9 cellular contexts compared by ENCODE assay signal in genomic region chr1:42949312-42950145, GRCh38. TPM values are rescaled to one million over a fixed set of nuclear protein-coding genes. Genes with fewer than 3 reads are reported as not detected.
DNase-seq lines count a peak whose midpoint lies in the region; ATAC-seq and TF ChIP-seq lines count a peak whose summit lies in the region.
"Had no signal": no experiment of that assay in that cellular context is flagged by ENCODE, and none has a peak within 500 bp of the region (broad histone marks: within the 10 kb centered on the region; RNA-seq: fewer than 3 reads in every experiment).

No MANE protein-coding gene starts in this region.

- no peaks in the 10 kb centered on the region for H3K36me3 Mint-ChIP-seq in natural killer cell treated with Interleukin-12 subunit alpha and Interleukin-12 subunit beta and Interleukin-15 and Interleukin-18, amount 100 ng/mL, for 72 hours

- intact Hi-C loops in OCI-LY7 (cut with micrococcal nuclease; ENCODE audit: unreplicated experiment): loop anchor here (5.0 kb wide), 1 partner anchor 703 kb away; the partner anchor contains the start of gene KDM4A
- intact Hi-C loops in sigmoid colon (cut with DNase I): no loop called here

- DNase-seq in EH (ENCODE audit: low read depth) (peak; percentile 53), OCI-LY7 (ENCODE audit: low spot score) (peak; percentile 55), brain microvascular endothelial cell (no peak), HK-2 (ENCODE audit: unreplicated experiment) (no peak), NCI-H1092 (lab: John Stamatoyannopoulos, UW) (no peak), sigmoid colon (no peak)
- DNase-seq in natural killer cell treated with Interleukin-12 subunit alpha and Interleukin-12 subunit beta and Interleukin-15 and Interleukin-18, amount 100 ng/mL, for 72 hours (ENCODE audit: low spot score): no peak

- H3K27me3 ChIP-seq in brain microvascular endothelial cell (replicated peaks) (no peaks in the 10 kb centered on the region), sigmoid colon (no peaks in the 10 kb centered on the region)
- H3K27me3 ChIP-seq: tibial nerve had no signal

- H3K4me3 Mint-ChIP-seq in natural killer cell treated with Interleukin-12 subunit alpha and Interleukin-12 subunit beta and Interleukin-15 and Interleukin-18, amount 100 ng/mL, for 72 hours: peak overlapping the region; percentile 73

- peak overlapping the region; percentile 60 to 70 for H3K27ac Mint-ChIP-seq in natural killer cell treated with Interleukin-12 subunit alpha and Interleukin-12 subunit beta and Interleukin-15 and Interleukin-18, amount 100 ng/mL, for 72 hours

- TF ChIP-seq CTCF in OCI-LY7 (conservative IDR thresholded peaks at IDR 0.05; ENCODE audit: low read length): no peak
- no peak for TF ChIP-seq CTCF in brain microvascular endothelial cell (IDR thresholded peaks at IDR 0.05; ENCODE audit: low read depth, low read length, missing control alignments)
- no peak for TF ChIP-seq CTCF in sigmoid colon (IDR thresholded peaks at IDR 0.05)

- no peak for ATAC-seq in natural killer cell treated with Interleukin-12 subunit alpha and Interleukin-12 subunit beta and Interleukin-15 and Interleukin-18, amount 100 ng/mL, for 72 hours
- no peak for ATAC-seq in HG02852 (IDR thresholded peaks at IDR 0.05; ENCODE audit: unreplicated experiment)

- 56 to 61% methylated on average over 9 of the region's 9 CpGs for WGBS in sigmoid colon, 2 donors

- TF ChIP-seq POLR2A in sigmoid colon (IDR thresholded peaks at IDR 0.05): no peak

- H3K9me2 ChIP-seq in OCI-LY7 (ENCODE audit: insufficient read depth, low read length): no peaks in the 10 kb centered on the region

- no peaks in the 10 kb centered on the region for H3K27me3 Mint-ChIP-seq in natural killer cell treated with Interleukin-12 subunit alpha and Interleukin-12 subunit beta and Interleukin-15 and Interleukin-18, amount 100 ng/mL, for 72 hours

- no peaks in the 10 kb centered on the region for H3K9me3 Mint-ChIP-seq in natural killer cell treated with Interleukin-12 subunit alpha and Interleukin-12 subunit beta and Interleukin-15 and Interleukin-18, amount 100 ng/mL, for 72 hours

- peaks cover 99% of the 10 kb centered on the region for H3K4me1 ChIP-seq in OCI-LY7 (ENCODE audit: insufficient read depth, low read length, poor library complexity, severe bottlenecking)
- H3K4me1 ChIP-seq in sigmoid colon: peaks cover 0 to 42% (median 14%) of the 10 kb centered on the region in 4 donors

- H3K9me3 ChIP-seq in OCI-LY7 (ENCODE audit: low read length): no peaks in the 10 kb centered on the region
- H3K9me3 ChIP-seq in sigmoid colon: no peaks in the 10 kb centered on the region
- H3K9me3 ChIP-seq: tibial nerve had no signal

- H3K27ac ChIP-seq in OCI-LY7 (ENCODE audit: low read depth, low read length, poor library complexity, severe bottlenecking) (peak overlapping the region; percentile 55), brain microvascular endothelial cell (peak overlapping the region; percentile 58), sigmoid colon (no peak overlapping the region)

- peaks cover 21% of the 10 kb centered on the region for H4K20me1 ChIP-seq in OCI-LY7 (ENCODE audit: insufficient read depth, low read length)

- POLR2A ChIA-PET in OCI-LY7 (lab: Charles Lee): interaction anchor here (0.7 to 3.8 kb wide), 7 partner anchors 6 to 487 kb away, joined by 3 to 24 read pairs (median 4); partner anchors contain the start of gene CCDC30

- peak overlapping the region; percentile 42 for H3K4me3 ChIP-seq in OCI-LY7 (ENCODE audit: low read depth, low read length, poor library complexity, severe bottlenecking)
- no peak overlapping the region for H3K4me3 ChIP-seq in brain microvascular endothelial cell (ENCODE audit: low read depth, low read length)
- no peak overlapping the region for H3K4me3 ChIP-seq in sigmoid colon

- peaks cover 81% of the 10 kb centered on the region for H3K36me3 ChIP-seq in OCI-LY7 (ENCODE audit: insufficient read depth, low read length)
- H3K36me3 ChIP-seq in brain microvascular endothelial cell (replicated peaks): no peaks in the 10 kb centered on the region
- H3K36me3 ChIP-seq in sigmoid colon: no peaks in the 10 kb centered on the region

- H3K4me1 Mint-ChIP-seq in natural killer cell treated with Interleukin-12 subunit alpha and Interleukin-12 subunit beta and Interleukin-15 and Interleukin-18, amount 100 ng/mL, for 72 hours (ENCODE audit: low read depth in 2 of 2): peaks cover 66 to 70% of the 10 kb centered on the region in 2 donors

- TF ChIP-seq EP300 in sigmoid colon (IDR thresholded peaks at IDR 0.05): no peak

- CTCF ChIA-PET in OCI-LY7 (lab: Charles Lee; ENCODE audit: unreplicated experiment): no interaction called here

- H2AFZ ChIP-seq in OCI-LY7 (ENCODE audit: low read length): no peak overlapping the region

- in situ Hi-C loops in brain microvascular endothelial cell (cut with HindIII; ENCODE audit: low pct_ligation_motif_present, low sequenced_read_pairs): no loop called here

- peak overlapping the region; percentile 92 for H3K4me2 ChIP-seq in OCI-LY7 (ENCODE audit: low read length)

- no TSS peak for BruUV-seq in OCI-LY7 (replicated peaks; lab: Mats Ljungman, UMichigan)

- H3K79me2 ChIP-seq in OCI-LY7 (ENCODE audit: insufficient read depth, low read depth, low read length): peaks cover 100% of the 10 kb centered on the region

RNA-seq across cellular contexts. Expression of gene SLC2A1, which starts 9.1 kb away (rescaled TPM):
- 45.7 and 66.6 TPM in 2 replicates for total RNA-seq in OCI-LY7 (2014; rRNA removed; shearing (Covaris generic))
- 78.9 and 93.4 TPM in 2 replicates for total RNA-seq in OCI-LY7 (2022)
- 100 to 1,000 TPM; 105 to 131 TPM for total RNA-seq in natural killer cell treated with Interleukin-12 subunit alpha and Interleukin-12 subunit beta and Interleukin-15 and Interleukin-18, amount 100 ng/mL, for 72 hours
- total RNA-seq in sigmoid colon: 10 to 100 TPM in 3 of 4 donors, 1 to 10 TPM in 1; 7.7 to 33.5 (median 15.3) TPM
- 10 to 100 TPM in 1 of 3 donors, 1 to 10 TPM in 2; 4.2 to 44.9 (median 8.8) TPM for polyA plus RNA-seq in sigmoid colon

Comparison
In these comparisons a context has a peak if more than half of its experiments do, and no peak if none do; other contexts are left out.
1. DNase-seq: peak in EH (single experiment) and OCI-LY7 (single experiment); none in brain microvascular endothelial cell (single experiment), natural killer cell treated with Interleukin-12 subunit alpha and Interleukin-12 subunit beta and Interleukin-15 and Interleukin-18, amount 100 ng/mL, for 72 hours (single experiment), HK-2 (single experiment), NCI-H1092 (single experiment) and sigmoid colon (single experiment).
2. H3K27ac ChIP-seq: peak in OCI-LY7 (single experiment) and brain microvascular endothelial cell (single experiment); none in sigmoid colon (0 of 4).